Comparison of ENCODE assay signal across 8 cellular contexts in genomic region chr5:159133041-159133741, GRCh38. TPM values are rescaled to one million over a fixed set of nuclear protein-coding genes. Genes with fewer than 3 reads are reported as not detected.
DNase-seq lines count a peak whose midpoint lies in the region; ATAC-seq and TF ChIP-seq lines count a peak whose summit lies in the region.

No MANE protein-coding gene starts in this region.

- TF ChIP-seq POLR2A in gastrocnemius medialis (IDR thresholded peaks at IDR 0.05): no peak

- H3K4me1 ChIP-seq in left ventricle myocardium inferior: no peaks in the 10 kb centered on the region
- no peaks in the 10 kb centered on the region for H3K4me1 ChIP-seq in gastrocnemius medialis

- H3K4me3 Mint-ChIP-seq in activated CD8-positive, alpha-beta T cell treated with anti-CD3 and anti-CD28 coated beads, Interleukin-2, amount 10 ng/mL, durations not matched to agents 7 days and 5 days: no peak overlapping the region

- ATAC-seq in GM21528 (IDR thresholded peaks at IDR 0.05; ENCODE audit: low FRiP score, unreplicated experiment): peak; percentile 55
- ATAC-seq in activated CD8-positive, alpha-beta T cell treated with anti-CD3 and anti-CD28 coated beads, Interleukin-2, amount 10 ng/mL, durations not matched to agents 7 days and 5 days: peak; percentile 49
- peak; percentile 53 to 68 for ATAC-seq in gastrocnemius medialis
- no peak for ATAC-seq in GM21447 (IDR thresholded peaks at IDR 0.05; ENCODE audit: unreplicated experiment)

- POLR2A ChIA-PET in activated CD8-positive, alpha-beta T cell treated with anti-CD3 and anti-CD28 coated beads, Interleukin-2, amount 10 ng/mL, durations not matched to agents 7 days and 5 days (lab: Charles Lee): no interaction called here

- DNase-seq in DMS53 (lab: John Stamatoyannopoulos, UW): peak; percentile 73
- DNase-seq in NCI-H1694 treated with DMSO at 0.1 percent for 48 hours (lab: John Stamatoyannopoulos, UW): peak; percentile 45
- no peak for DNase-seq in activated CD8-positive, alpha-beta T cell treated with anti-CD3 and anti-CD28 coated beads, Interleukin-2, amount 10 ng/mL, durations not matched to agents 7 days and 5 days
- DNase-seq in left ventricle myocardium inferior: no peak
- no peak for DNase-seq in gastrocnemius medialis
- no peak for DNase-seq in stimulated activated CD4-positive, alpha-beta T cell treated with anti-CD3 and anti-CD28 coated beads, Interleukin-15, amount 100 ng/mL, for 24 hours

- no peaks in the 10 kb centered on the region for H3K9me3 ChIP-seq in left ventricle myocardium inferior (replicated peaks)
- H3K9me3 ChIP-seq in gastrocnemius medialis: no peaks in the 10 kb centered on the region

- no peak overlapping the region for H3K27ac Mint-ChIP-seq in activated CD8-positive, alpha-beta T cell treated with anti-CD3 and anti-CD28 coated beads, Interleukin-2, amount 10 ng/mL, durations not matched to agents 7 days and 5 days

- H3K27me3 Mint-ChIP-seq in activated CD8-positive, alpha-beta T cell treated with anti-CD3 and anti-CD28 coated beads, Interleukin-2, amount 10 ng/mL, durations not matched to agents 7 days and 5 days (ENCODE audit: low read depth): peaks cover 7% of the 10 kb centered on the region

- H3K36me3 Mint-ChIP-seq in activated CD8-positive, alpha-beta T cell treated with anti-CD3 and anti-CD28 coated beads, Interleukin-2, amount 10 ng/mL, durations not matched to agents 7 days and 5 days (ENCODE audit: low read depth): no peaks in the 10 kb centered on the region

- TF ChIP-seq CTCF in left ventricle myocardium inferior (IDR thresholded peaks at IDR 0.05; ENCODE audit: borderline replicate concordance) (peak; percentile 87), gastrocnemius medialis (IDR thresholded peaks at IDR 0.05 in 4 of 5, conservative IDR thresholded peaks at IDR 0.05 in 1 of 5) (peak; percentile 47 to 82 (median 63))

- no peaks in the 10 kb centered on the region for H3K4me1 Mint-ChIP-seq in activated CD8-positive, alpha-beta T cell treated with anti-CD3 and anti-CD28 coated beads, Interleukin-2, amount 10 ng/mL, durations not matched to agents 7 days and 5 days (ENCODE audit: low read depth)

- intact Hi-C loops in left ventricle myocardium inferior (cut with micrococcal nuclease) (no loop called here), gastrocnemius medialis (cut with DNase I; ENCODE audit: low total_unique reads) (loop anchor here (1.0 to 2.0 kb wide), 3 partner anchors 438 to 1372 kb away; no protein-coding TSS in a partner anchor)

- in situ Hi-C loops in gastrocnemius medialis (cut with MboI; ENCODE audit: low sequenced_read_pairs in 4 of 4): loop anchor here in 2 of 4 donors (25.0 kb wide), 3 partner anchors 1071 to 1371 kb away; no protein-coding TSS in a partner anchor

- H3K27ac ChIP-seq in left ventricle myocardium inferior (replicated peaks) (no peak overlapping the region), gastrocnemius medialis (no peak overlapping the region)

- H3K27me3 ChIP-seq in left ventricle myocardium inferior (ENCODE audit: low read depth) (peaks cover 13% of the 10 kb centered on the region), gastrocnemius medialis (no peaks in the 10 kb centered on the region)

- CTCF ChIA-PET in activated CD8-positive, alpha-beta T cell treated with anti-CD3 and anti-CD28 coated beads, Interleukin-2, amount 10 ng/mL, durations not matched to agents 7 days and 5 days (lab: Charles Lee): interaction anchor here (0.7 to 2.3 kb wide), 26 partner anchors 9 to 1058 kb away, joined by 3 to 45 read pairs (median 4); partner anchors contain the start of gene EBF1

- no peaks in the 10 kb centered on the region for H3K9me3 Mint-ChIP-seq in activated CD8-positive, alpha-beta T cell treated with anti-CD3 and anti-CD28 coated beads, Interleukin-2, amount 10 ng/mL, durations not matched to agents 7 days and 5 days (ENCODE audit: insufficient read depth)

- H3K36me3 ChIP-seq in left ventricle myocardium inferior (no peaks in the 10 kb centered on the region), gastrocnemius medialis (no peaks in the 10 kb centered on the region)

- H3K4me3 ChIP-seq in left ventricle myocardium inferior (peak overlapping the region; percentile 36), gastrocnemius medialis (no peak overlapping the region)

RNA-seq across cellular contexts. Expression of gene EBF1, which starts 33.5 kb away (rescaled TPM):
- under 1 TPM; 0.08 to 0.52 TPM for total RNA-seq in activated CD8-positive, alpha-beta T cell treated with anti-CD3 and anti-CD28 coated beads, Interleukin-2, amount 10 ng/mL, durations not matched to agents 7 days and 5 days
- 10.4 TPM for total RNA-seq in left ventricle myocardium inferior
- 10 to 100 TPM in 1 of 4 donors, 1 to 10 TPM in 3; 4.9 to 12.0 (median 7.1) TPM for total RNA-seq in gastrocnemius medialis

Comparison
In these comparisons a context has a peak if more than half of its experiments do, and no peak if none do; other contexts are left out.
1. DNase-seq: peak in DMS53 (single experiment) and NCI-H1694 treated with DMSO at 0.1 percent for 48 hours (single experiment); none in activated CD8-positive, alpha-beta T cell treated with anti-CD3 and anti-CD28 coated beads, Interleukin-2, amount 10 ng/mL, durations not matched to agents 7 days and 5 days (single experiment), left ventricle myocardium inferior (single experiment), gastrocnemius medialis (0 of 2) and stimulated activated CD4-positive, alpha-beta T cell treated with anti-CD3 and anti-CD28 coated beads, Interleukin-15, amount 100 ng/mL, for 24 hours (single experiment).